In genomic region chr17:50867856-50868438, GRCh38 we compare ENCODE assay signal across 1 cellular context.
TF ChIP-seq lines count a peak whose summit lies in the region.

No MANE protein-coding gene starts in this region.

TF ChIP-seq in HepG2, 621 proteins besides CTCF, POLR2A, EP300 and RAD21 (continued from another document and continues in another):
- TF ChIP-seq ZNF709 (CRISPR knock-in tag; IDR thresholded peaks at IDR 0.05), result no peak
- no peak for TF ChIP-seq SRSF4 (IDR thresholded peaks at IDR 0.05; ENCODE audit: low read depth, low read length, poor library complexity, severe bottlenecking)
- TF ChIP-seq ZNF318 (CRISPR knock-in tag; IDR thresholded peaks at IDR 0.05), result no peak
- 0 out of 2 replicates have a peak, but pooled peaks have one; percentile 84 for TF ChIP-seq TFAP4 (IDR thresholded peaks at IDR 0.05; ENCODE audit: borderline replicate concordance, low read depth)
- TF ChIP-seq TBP (CRISPR knock-in tag; IDR thresholded peaks at IDR 0.05), result no peak
- no peak for TF ChIP-seq KMT2B (CRISPR knock-in tag; IDR thresholded peaks at IDR 0.05)
- TF ChIP-seq ZSCAN29 (CRISPR knock-in tag; conservative IDR thresholded peaks at IDR 0.05), result peak; percentile 1; the same call in 1 of the 2 replicates
- TF ChIP-seq JARID2 (CRISPR knock-in tag; IDR thresholded peaks at IDR 0.05; ENCODE audit: insufficient replicate concordance), result no peak
- TF ChIP-seq ZNF367 (CRISPR knock-in tag; IDR thresholded peaks at IDR 0.05; ENCODE audit: borderline replicate concordance), result no peak
- no peak for TF ChIP-seq TBX3 (IDR thresholded peaks at IDR 0.05; ENCODE audit: borderline replicate concordance)
- no peak for TF ChIP-seq ADNP (CRISPR knock-in tag; IDR thresholded peaks at IDR 0.05)
- no peak; the same call in 1 of the 2 replicates for TF ChIP-seq MXD1 (CRISPR knock-in tag; IDR thresholded peaks at IDR 0.05)
- TF ChIP-seq ZNF572 (CRISPR knock-in tag; IDR thresholded peaks at IDR 0.05), result no peak
- TF ChIP-seq ZSCAN5A (CRISPR knock-in tag; IDR thresholded peaks at IDR 0.05; ENCODE audit: borderline replicate concordance), result no peak
- TF ChIP-seq ZNF589 (CRISPR knock-in tag; conservative IDR thresholded peaks at IDR 0.05), result no peak
- TF ChIP-seq SRSF1 (optimal IDR thresholded peaks at IDR 0.05; ENCODE audit: low read depth, low read length), result no peak
- TF ChIP-seq GABPA (IDR thresholded peaks at IDR 0.05; ENCODE audit: low read depth, low read length), result no peak
- no peak for TF ChIP-seq GABPA (CRISPR knock-in tag; IDR thresholded peaks at IDR 0.05; ENCODE audit: low read depth)
- TF ChIP-seq ZNF17 (CRISPR knock-in tag; IDR thresholded peaks at IDR 0.05), result no peak
- TF ChIP-seq ZNF567 (CRISPR knock-in tag; IDR thresholded peaks at IDR 0.05; ENCODE audit: borderline replicate concordance), result no peak
- TF ChIP-seq ZNF619 (CRISPR knock-in tag; IDR thresholded peaks at IDR 0.05), result no peak; the same call in 1 of the 2 replicates
- no peak for TF ChIP-seq ZNF607 (CRISPR knock-in tag; IDR thresholded peaks at IDR 0.05; ENCODE audit: borderline replicate concordance)
- no peak for TF ChIP-seq SOX6 (IDR thresholded peaks at IDR 0.05)
- TF ChIP-seq SOX6 (CRISPR knock-in tag; IDR thresholded peaks at IDR 0.05), result 0 out of 2 replicates have a peak, but pooled peaks have one; percentile 41
- no peak for TF ChIP-seq ZNF343 (CRISPR knock-in tag; IDR thresholded peaks at IDR 0.05)
- TF ChIP-seq HINFP (CRISPR knock-in tag; IDR thresholded peaks at IDR 0.05; ENCODE audit: low read depth), result no peak
- no peak for TF ChIP-seq HIC2 (CRISPR knock-in tag; IDR thresholded peaks at IDR 0.05; ENCODE audit: low read depth)
- TF ChIP-seq MED1 (CRISPR knock-in tag; IDR thresholded peaks at IDR 0.05), result 0 out of 2 replicates have a peak, but pooled peaks have one; percentile 13
- TF ChIP-seq PCBP2 (optimal IDR thresholded peaks at IDR 0.05; ENCODE audit: low read depth, low read length, poor library complexity, severe bottlenecking), result no peak
- no peak for TF ChIP-seq SRF (IDR thresholded peaks at IDR 0.05; ENCODE audit: low read depth, low read length)
- no peak for TF ChIP-seq GLMP (CRISPR knock-in tag; IDR thresholded peaks at IDR 0.05; ENCODE audit: borderline replicate concordance)
- TF ChIP-seq ZNF180 (CRISPR knock-in tag; IDR thresholded peaks at IDR 0.05; ENCODE audit: borderline replicate concordance, low read depth), result no peak
- no peak for TF ChIP-seq MAFF (IDR thresholded peaks at IDR 0.05; ENCODE audit: low read depth, low read length)
- TF ChIP-seq ZFP90 (CRISPR knock-in tag; IDR thresholded peaks at IDR 0.05; ENCODE audit: borderline replicate concordance), result no peak
- TF ChIP-seq GATA4 (IDR thresholded peaks at IDR 0.05; ENCODE audit: borderline replicate concordance, low read depth), result peak; percentile 12; the same call in 1 of the 2 replicates
- TF ChIP-seq GMEB2 (CRISPR knock-in tag; IDR thresholded peaks at IDR 0.05; ENCODE audit: low read depth), result no peak
- no peak for TF ChIP-seq ZNF24 (IDR thresholded peaks at IDR 0.05)
- TF ChIP-seq ARNT2 (CRISPR knock-in tag; IDR thresholded peaks at IDR 0.05; ENCODE audit: low read depth), result no peak
- TF ChIP-seq PITX1 (CRISPR knock-in tag; IDR thresholded peaks at IDR 0.05), result no peak
- 0 out of 2 replicates have a peak, but pooled peaks have one; percentile 2 for TF ChIP-seq ZNF224 (CRISPR knock-in tag; IDR thresholded peaks at IDR 0.05)
- TF ChIP-seq PHF8 (CRISPR knock-in tag; IDR thresholded peaks at IDR 0.05), result 0 out of 2 replicates have a peak, but pooled peaks have one; percentile 7
- no peak for TF ChIP-seq PHF5A (CRISPR knock-in tag; IDR thresholded peaks at IDR 0.05; ENCODE audit: low read depth, unreplicated experiment)
- TF ChIP-seq CENPBD1 (CRISPR knock-in tag; IDR thresholded peaks at IDR 0.05; ENCODE audit: borderline replicate concordance, low read depth), result no peak
- TF ChIP-seq HCFC1 (IDR thresholded peaks at IDR 0.05; ENCODE audit: low read depth, low read length), result no peak
- TF ChIP-seq ZBTB26 (CRISPR knock-in tag; IDR thresholded peaks at IDR 0.05; ENCODE audit: borderline replicate concordance), result no peak
- no peak for TF ChIP-seq ZNF543 (CRISPR knock-in tag; IDR thresholded peaks at IDR 0.05)
